In the genomic region with DNA sequence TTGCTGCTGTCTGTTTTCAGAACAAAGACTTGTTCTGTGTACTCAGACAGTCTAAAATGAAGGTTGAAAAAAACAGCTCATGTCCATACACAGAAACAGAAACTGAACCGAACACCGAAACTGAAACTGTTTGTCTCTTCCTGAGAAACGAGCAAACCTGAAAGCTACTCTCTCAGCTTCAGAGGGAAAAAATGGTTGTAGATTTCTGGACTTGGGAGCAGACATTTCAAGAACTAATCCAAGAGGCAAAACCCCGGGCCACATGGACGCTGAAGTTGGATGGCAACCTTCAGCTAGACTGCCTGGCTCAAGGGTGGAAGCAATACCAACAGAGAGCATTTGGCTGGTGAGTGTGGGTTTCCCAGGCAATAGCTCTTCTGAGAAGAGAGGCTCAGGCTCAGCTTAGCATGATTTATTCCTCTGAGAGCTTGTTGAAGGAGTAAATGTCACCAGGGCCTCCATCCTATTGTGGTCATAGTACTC, we compare ENCODE assay signal across 8 cellular contexts. TPM values are rescaled to one million over a fixed set of nuclear protein-coding genes. Genes with fewer than 3 reads are reported as not detected.
DNase-seq lines count a peak whose midpoint lies in the region; ATAC-seq and TF ChIP-seq lines count a peak whose summit lies in the region.

A gene with protein sequence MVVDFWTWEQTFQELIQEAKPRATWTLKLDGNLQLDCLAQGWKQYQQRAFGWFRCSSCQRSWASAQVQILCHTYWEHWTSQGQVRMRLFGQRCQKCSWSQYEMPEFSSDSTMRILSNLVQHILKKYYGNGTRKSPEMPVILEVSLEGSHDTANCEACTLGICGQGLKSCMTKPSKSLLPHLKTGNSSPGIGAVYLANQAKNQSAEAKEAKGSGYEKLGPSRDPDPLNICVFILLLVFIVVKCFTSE (plus strand): TSS at position 135 of the 483 bp plus-strand sequence. CDS start 57 bp downstream, at position 192.

- H2BK12ac ChIP-seq in neuronal stem cell (ENCODE audit: low read length), result no peak within 1 kb of the TSS

- H4K91ac ChIP-seq in neuronal stem cell (ENCODE audit: low read depth, low read length, poor library complexity), result no peak within 1 kb of the TSS

- no peak within 1 kb of the TSS for H4K8ac ChIP-seq in neuronal stem cell (ENCODE audit: low read depth, low read length)

- H3K27ac ChIP-seq in esophagus squamous epithelium (peak within 1 kb of the TSS; percentile 80 to 97 (median 86)), neuronal stem cell (replicated peaks; ENCODE audit: low read length) (no peak within 1 kb of the TSS), vagina (peak within 1 kb of the TSS; percentile 95)

- peak within 1 kb of the TSS; percentile 31 for H3K23ac ChIP-seq in neuronal stem cell (ENCODE audit: low read depth, low read length, poor library complexity)

- peaks cover 5 to 28% (median 17%) of the 10 kb centered on the region in 3 donors for H3K4me1 ChIP-seq in esophagus squamous epithelium
- no peaks in the 10 kb centered on the region for H3K4me1 ChIP-seq in neuronal stem cell (ENCODE audit: control insufficient read depth in 2 of 2, insufficient read depth in 1 of 2, low read depth in 1 of 2, low read length in 2 of 2)
- H3K4me1 ChIP-seq in vagina, result peaks cover 30% of the 10 kb centered on the region

- no peak within 1 kb of the TSS for H3K14ac ChIP-seq in neuronal stem cell (ENCODE audit: low read length)

- no peak within 1 kb of the TSS for H2BK15ac ChIP-seq in neuronal stem cell (ENCODE audit: low read length)

- TF ChIP-seq CTCF in GM06990 (IDR thresholded peaks at IDR 0.05; ENCODE audit: insufficient read depth, low read length, poor library complexity, severe bottlenecking) (no peak), esophagus squamous epithelium (IDR thresholded peaks at IDR 0.05) (peak in 1 of 6 experiments; percentile 5), vagina (IDR thresholded peaks at IDR 0.05) (no peak)

- H2BK5ac ChIP-seq in neuronal stem cell (ENCODE audit: low read length), result no peak within 1 kb of the TSS

- TF ChIP-seq POLR2A in esophagus squamous epithelium (IDR thresholded peaks at IDR 0.05) (no peak), vagina (IDR thresholded peaks at IDR 0.05) (no peak)

- H3K4me2 ChIP-seq in neuronal stem cell (ENCODE audit: insufficient read depth, low read length, poor library complexity, severe bottlenecking), result no peak within 1 kb of the TSS

- H3K18ac ChIP-seq in neuronal stem cell (ENCODE audit: low read length), result peak within 1 kb of the TSS; percentile 25

- no peaks in the 10 kb centered on the region for H3K79me1 ChIP-seq in neuronal stem cell (ENCODE audit: low read depth, low read length)

- WGBS in esophagus squamous epithelium, 2 donors, result 4% methylated on average over 3 to 5 of the region's 5 CpGs
- no CpG with 5 or more reads among the region's 5 CpGs for WGBS in neuronal stem cell (ENCODE audit: extremely low coverage in 2 of 2, insufficient read length in 2 of 2, insufficient replicate concordance in 1 of 2), 2 donors

- intact Hi-C loops in esophagus squamous epithelium (cut with DNase I) (no loop called here), vagina (cut with DNase I) (no loop called here)

- H3K4me3 ChIP-seq in GM06990 (replicated peaks; ENCODE audit: low read depth, low read length) (peak within 1 kb of the TSS; percentile 77), esophagus squamous epithelium (peak within 1 kb of the TSS; percentile 40 to 77 (median 50)), neuronal stem cell (ENCODE audit: low read length in 2 of 2) (no peak within 1 kb of the TSS), vagina (peak within 1 kb of the TSS; percentile 56 to 59)

- H3K9ac ChIP-seq in neuronal stem cell (ENCODE audit: low read depth, low read length, poor library complexity), result no peak within 1 kb of the TSS

- peak; percentile 96 for ATAC-seq in GM21619 (IDR thresholded peaks at IDR 0.05; ENCODE audit: unreplicated experiment)

- H3K27me3 ChIP-seq in GM06990 (replicated peaks; ENCODE audit: control insufficient read depth, insufficient read depth, low read length), result no peaks in the 10 kb centered on the region
- peaks cover 0 to 35% (median 0%) of the 10 kb centered on the region in 4 donors for H3K27me3 ChIP-seq in esophagus squamous epithelium
- no peaks in the 10 kb centered on the region for H3K27me3 ChIP-seq in neuronal stem cell (ENCODE audit: control insufficient read depth in 3 of 3, insufficient read depth in 3 of 3, low read depth in 1 of 3, low read length in 3 of 3)
- H3K27me3 ChIP-seq in vagina, result no peaks in the 10 kb centered on the region

- H3K9me3 ChIP-seq in esophagus squamous epithelium (no peaks in the 10 kb centered on the region), neuronal stem cell (replicated peaks in 1 of 2; ENCODE audit: control insufficient read depth in 2 of 2, insufficient read depth in 1 of 2, low read depth in 1 of 2, low read length in 2 of 2) (no peaks in the 10 kb centered on the region), vagina (no peaks in the 10 kb centered on the region)

- no peak within 1 kb of the TSS for H2AFZ ChIP-seq in neuronal stem cell (ENCODE audit: low read length)

- no peak within 1 kb of the TSS for H3K4ac ChIP-seq in neuronal stem cell (ENCODE audit: low read length)

- H2BK120ac ChIP-seq in neuronal stem cell (ENCODE audit: low read depth, low read length), result no peak within 1 kb of the TSS

- H3K36me3 ChIP-seq in GM06990 (ENCODE audit: control insufficient read depth, insufficient read depth, low read length) (no peaks in the 10 kb centered on the region; the same call in none of the 2 replicates), esophagus squamous epithelium (peaks cover 0 to 19% (median 0%) of the 10 kb centered on the region in 3 donors), neuronal stem cell (replicated peaks in 1 of 2; ENCODE audit: control insufficient read depth in 2 of 2, insufficient read depth in 2 of 2, low read length in 2 of 2) (no peaks in the 10 kb centered on the region), vagina (peaks cover 0 to 6% of the 10 kb centered on the region in 2 donors)

- DNase-seq in GM06990 (ENCODE audit: extremely low read depth, insufficient read length) (peak; percentile 65), LHCN-M2 (ENCODE audit: low read depth) (peak; percentile 1), activated T-cell treated with anti-CD3 and anti-CD28 coated beads for 24 hours (ENCODE audit: low read depth) (peak; percentile 36), esophagus squamous epithelium (lab: John Stamatoyannopoulos, UW) (no peak), neuronal stem cell (ENCODE audit: low spot score) (no peak), vagina (ENCODE audit: extremely low spot score in 2 of 2) (no peak), NCI-H2227 treated with DMSO at 0.1 percent for 48 hours (lab: John Stamatoyannopoulos, UW) (no peak)

- H2AK5ac ChIP-seq in neuronal stem cell (ENCODE audit: low read depth, low read length), result no peak within 1 kb of the TSS

RNA-seq across cellular contexts. Expression of the gene that starts here (rescaled TPM):
- not detected in 2 replicates for total RNA-seq in LHCN-M2 (2014; rRNA removed)
- polyA plus RNA-seq in LHCN-M2 (2012), result not detected
- total RNA-seq in esophagus squamous epithelium, result 1 to 10 TPM in 2 of 4 donors, under 1 TPM in 2; 0.35 to 4.2 (median 0.95) TPM
- polyA plus RNA-seq in neuronal stem cell (2013, experiment 1 of 2), result not detected
- not detected for polyA plus RNA-seq in neuronal stem cell (2013, experiment 2 of 2)
- 0.98 TPM for total RNA-seq in vagina

Comparison
In these comparisons a context has a peak if more than half of its experiments do, and no peak if none do; other contexts are left out.
1. Peak in DNase-seq in LHCN-M2; RNA of the gene not detected or under 1 TPM.
2. DNase-seq: peak in GM06990 (single experiment) and activated T-cell treated with anti-CD3 and anti-CD28 coated beads for 24 hours (single experiment); none in esophagus squamous epithelium (single experiment), neuronal stem cell (single experiment), vagina (0 of 2) and NCI-H2227 treated with DMSO at 0.1 percent for 48 hours (single experiment).
3. H3K4me3 ChIP-seq: peak in GM06990 (single experiment), esophagus squamous epithelium (4 of 4) and vagina (2 of 2); none in neuronal stem cell (0 of 2).